ENCODE assay signal across 8 cellular contexts in the genomic region with DNA sequence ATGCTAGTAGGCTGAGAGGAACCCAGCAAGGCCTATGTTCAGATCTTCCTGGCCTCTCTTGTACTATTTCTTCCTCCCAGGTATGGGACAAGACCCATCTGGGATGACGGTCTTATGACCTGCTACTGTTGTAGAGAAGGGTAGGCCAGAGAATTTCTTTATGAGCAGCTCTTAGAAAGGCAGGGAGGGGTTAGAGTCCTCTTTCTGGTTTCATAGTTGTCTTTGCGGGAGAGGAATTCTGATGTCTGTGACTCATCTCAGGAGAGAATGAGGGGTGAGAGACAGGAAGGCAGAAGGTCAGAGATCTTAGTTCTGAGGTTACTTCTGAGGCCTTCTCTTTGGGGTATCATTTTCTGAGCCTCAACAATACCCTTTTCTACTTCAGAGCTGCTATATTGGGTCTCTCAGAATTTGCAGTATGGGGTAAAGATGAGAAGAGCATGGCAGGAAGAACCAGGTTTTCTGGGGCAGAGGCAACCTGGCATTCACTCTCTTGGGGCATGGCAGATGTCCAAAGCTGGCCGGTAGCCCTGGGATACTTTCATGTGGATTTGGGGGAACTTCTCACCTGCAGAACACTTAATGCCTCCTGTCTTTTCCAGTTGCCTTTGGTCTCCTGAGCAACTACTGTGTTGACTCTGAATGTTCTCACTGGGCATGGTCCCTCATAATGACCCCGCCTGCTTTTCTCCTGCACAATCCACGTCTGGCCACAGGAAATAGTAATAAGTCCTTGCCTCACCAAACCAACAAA.
DNase-seq lines count a peak whose midpoint lies in the region; ATAC-seq and TF ChIP-seq lines count a peak whose summit lies in the region.

No MANE protein-coding gene starts in this region.

- H4K20me1 ChIP-seq in SK-N-SH (ENCODE audit: insufficient read depth): no peaks in the 10 kb centered on the region

- TF ChIP-seq CTCF in SK-N-SH (IDR thresholded peaks at IDR 0.05) (no peak), mesothelial cell of epicardium (IDR thresholded peaks at IDR 0.05; ENCODE audit: unreplicated experiment) (no peak)

- no peak overlapping the region for H3K4me3 Mint-ChIP-seq in mesothelial cell of epicardium

- H3K27me3 Mint-ChIP-seq in mesothelial cell of epicardium (ENCODE audit: low read depth): no peaks in the 10 kb centered on the region

- no peaks in the 10 kb centered on the region for H3K79me2 ChIP-seq in SK-N-SH (ENCODE audit: insufficient read depth)

- intact Hi-C loops in head of caudate nucleus (cut with DNase I) (no loop called here), Right ventricle myocardium inferior (cut with DNase I) (no loop called here)

- H3K36me3 ChIP-seq in SK-N-SH (replicated peaks in 1 of 2; ENCODE audit: control insufficient read depth in 1 of 2, insufficient read depth in 2 of 2, low read length in 1 of 2): peaks cover 0 to 9% of the 10 kb centered on the region in 2 experiments

- DNase-seq in SK-N-SH (no peak), mesothelial cell of epicardium (ENCODE audit: low spot score in 2 of 2, unreplicated experiment in 2 of 2) (no peak), NCI-H345 treated with DMSO at 0.1 percent for 48 hours (lab: John Stamatoyannopoulos, UW; ENCODE audit: unreplicated experiment) (no peak), head of caudate nucleus (no peak), COR-L47 (lab: John Stamatoyannopoulos, UW) (no peak), Right ventricle myocardium inferior (ENCODE audit: missing footprints) (no peak)

- peaks cover 6% of the 10 kb centered on the region for H3F3A ChIP-seq in SK-N-SH (replicated peaks; ENCODE audit: insufficient read depth)

- peak overlapping the region; percentile 2 for H3K27ac Mint-ChIP-seq in mesothelial cell of epicardium

- H3K4me3 ChIP-seq in SK-N-SH (ENCODE audit: low read depth in 2 of 2, low read length in 1 of 2): no peak overlapping the region

- peak overlapping the region; percentile 21; the same call in 1 of the 2 replicates for H3K9ac ChIP-seq in SK-N-SH

- H3K4me2 ChIP-seq in SK-N-SH: peak overlapping the region; percentile 12; the same call in 1 of the 2 replicates

- 66% methylated on average over 4 of the region's 5 CpGs for WGBS in SK-N-SH (ENCODE audit: low lambda C conversion rate)

- CTCF ChIA-PET in SK-N-SH (lab: Yijun Ruan, JAX): no interaction called here

- POLR2A ChIA-PET in SK-N-SH (lab: Yijun Ruan, JAX): no interaction called here

- no peaks in the 10 kb centered on the region for H3K9me2 ChIP-seq in SK-N-SH

- peak; percentile 93 for ATAC-seq in GM18868 (IDR thresholded peaks at IDR 0.05; ENCODE audit: unreplicated experiment)
- ATAC-seq in HG02763 (IDR thresholded peaks at IDR 0.05; ENCODE audit: unreplicated experiment): peak; percentile 87
- no peak for ATAC-seq in Right ventricle myocardium inferior

- H3K36me3 Mint-ChIP-seq in mesothelial cell of epicardium: peaks cover 42% of the 10 kb centered on the region

- peaks cover 17% of the 10 kb centered on the region for H3K9me3 Mint-ChIP-seq in mesothelial cell of epicardium

- peak overlapping the region; percentile 44 to 67; a peak in 3 of 4 replicates for H3K27ac ChIP-seq in SK-N-SH (ENCODE audit: low read depth in 2 of 2, low read length in 1 of 2)

- no peak for TF ChIP-seq RAD21 in SK-N-SH (IDR thresholded peaks at IDR 0.05; ENCODE audit: low read length)

- H3K4me1 Mint-ChIP-seq in mesothelial cell of epicardium: no peaks in the 10 kb centered on the region

- H3K4me1 ChIP-seq in SK-N-SH (ENCODE audit: control insufficient read depth in 1 of 2, insufficient read depth in 2 of 2, low read depth in 1 of 2, low read length in 1 of 2): peaks cover 0 to 5% of the 10 kb centered on the region in 2 experiments; a peak in 1 of 4 replicates

- H3K9me3 ChIP-seq in SK-N-SH: no peaks in the 10 kb centered on the region

- 0 out of 4 replicates have a peak, but pooled peaks of 1 of the 2 experiments have one; percentile 30 for TF ChIP-seq EP300 in SK-N-SH (IDR thresholded peaks at IDR 0.05; ENCODE audit: borderline replicate concordance in 1 of 2, low read depth in 1 of 2, low read length in 1 of 2)

- no peak overlapping the region for H2AFZ ChIP-seq in SK-N-SH (ENCODE audit: low read depth)

- no peaks in the 10 kb centered on the region for H3K27me3 ChIP-seq in SK-N-SH (ENCODE audit: insufficient read depth)

TF ChIP-seq in SK-N-SH, 30 proteins besides CTCF, POLR2A, EP300 and RAD21 (continues in another document):
- no peak for TF ChIP-seq TEAD4 (IDR thresholded peaks at IDR 0.05; ENCODE audit: borderline replicate concordance, insufficient read depth)
- no peak for TF ChIP-seq RCOR1 (IDR thresholded peaks at IDR 0.05; ENCODE audit: low read length)
- TF ChIP-seq, protein P1, sequence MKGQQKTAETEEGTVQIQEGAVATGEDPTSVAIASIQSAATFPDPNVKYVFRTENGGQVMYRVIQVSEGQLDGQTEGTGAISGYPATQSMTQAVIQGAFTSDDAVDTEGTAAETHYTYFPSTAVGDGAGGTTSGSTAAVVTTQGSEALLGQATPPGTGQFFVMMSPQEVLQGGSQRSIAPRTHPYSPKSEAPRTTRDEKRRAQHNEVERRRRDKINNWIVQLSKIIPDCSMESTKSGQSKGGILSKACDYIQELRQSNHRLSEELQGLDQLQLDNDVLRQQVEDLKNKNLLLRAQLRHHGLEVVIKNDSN (IDR thresholded peaks at IDR 0.05; ENCODE audit: borderline replicate concordance, low read depth): no peak
- TF ChIP-seq, protein P2, sequence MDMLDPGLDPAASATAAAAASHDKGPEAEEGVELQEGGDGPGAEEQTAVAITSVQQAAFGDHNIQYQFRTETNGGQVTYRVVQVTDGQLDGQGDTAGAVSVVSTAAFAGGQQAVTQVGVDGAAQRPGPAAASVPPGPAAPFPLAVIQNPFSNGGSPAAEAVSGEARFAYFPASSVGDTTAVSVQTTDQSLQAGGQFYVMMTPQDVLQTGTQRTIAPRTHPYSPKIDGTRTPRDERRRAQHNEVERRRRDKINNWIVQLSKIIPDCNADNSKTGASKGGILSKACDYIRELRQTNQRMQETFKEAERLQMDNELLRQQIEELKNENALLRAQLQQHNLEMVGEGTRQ (IDR thresholded peaks at IDR 0.05; ENCODE audit: borderline replicate concordance, low read depth, low read length): no peak
- no peak for TF ChIP-seq ELF1 (IDR thresholded peaks at IDR 0.05)
- TF ChIP-seq TAF1 (IDR thresholded peaks at IDR 0.05; ENCODE audit: borderline replicate concordance, low read depth, low read length): no peak
- TF ChIP-seq MXI1 (IDR thresholded peaks at IDR 0.05; ENCODE audit: low read depth, low read length): no peak
- TF ChIP-seq TCF12 (IDR thresholded peaks at IDR 0.05): peak; percentile 65
- no peak for TF ChIP-seq GATA2 (CRISPR knock-in tag; IDR thresholded peaks at IDR 0.05)
- TF ChIP-seq FOXJ3 (CRISPR knock-in tag; IDR thresholded peaks at IDR 0.05): no peak
- TF ChIP-seq, protein P3, sequence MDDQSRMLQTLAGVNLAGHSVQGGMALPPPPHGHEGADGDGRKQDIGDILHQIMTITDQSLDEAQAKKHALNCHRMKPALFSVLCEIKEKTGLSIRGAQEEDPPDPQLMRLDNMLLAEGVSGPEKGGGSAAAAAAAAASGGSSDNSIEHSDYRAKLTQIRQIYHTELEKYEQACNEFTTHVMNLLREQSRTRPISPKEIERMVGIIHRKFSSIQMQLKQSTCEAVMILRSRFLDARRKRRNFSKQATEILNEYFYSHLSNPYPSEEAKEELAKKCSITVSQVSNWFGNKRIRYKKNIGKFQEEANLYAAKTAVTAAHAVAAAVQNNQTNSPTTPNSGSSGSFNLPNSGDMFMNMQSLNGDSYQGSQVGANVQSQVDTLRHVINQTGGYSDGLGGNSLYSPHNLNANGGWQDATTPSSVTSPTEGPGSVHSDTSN (IDR thresholded peaks at IDR 0.05): peak; percentile 38
- TF ChIP-seq MEF2A (IDR thresholded peaks at IDR 0.05; ENCODE audit: borderline replicate concordance, low read depth): no peak
- TF ChIP-seq, protein P4, sequence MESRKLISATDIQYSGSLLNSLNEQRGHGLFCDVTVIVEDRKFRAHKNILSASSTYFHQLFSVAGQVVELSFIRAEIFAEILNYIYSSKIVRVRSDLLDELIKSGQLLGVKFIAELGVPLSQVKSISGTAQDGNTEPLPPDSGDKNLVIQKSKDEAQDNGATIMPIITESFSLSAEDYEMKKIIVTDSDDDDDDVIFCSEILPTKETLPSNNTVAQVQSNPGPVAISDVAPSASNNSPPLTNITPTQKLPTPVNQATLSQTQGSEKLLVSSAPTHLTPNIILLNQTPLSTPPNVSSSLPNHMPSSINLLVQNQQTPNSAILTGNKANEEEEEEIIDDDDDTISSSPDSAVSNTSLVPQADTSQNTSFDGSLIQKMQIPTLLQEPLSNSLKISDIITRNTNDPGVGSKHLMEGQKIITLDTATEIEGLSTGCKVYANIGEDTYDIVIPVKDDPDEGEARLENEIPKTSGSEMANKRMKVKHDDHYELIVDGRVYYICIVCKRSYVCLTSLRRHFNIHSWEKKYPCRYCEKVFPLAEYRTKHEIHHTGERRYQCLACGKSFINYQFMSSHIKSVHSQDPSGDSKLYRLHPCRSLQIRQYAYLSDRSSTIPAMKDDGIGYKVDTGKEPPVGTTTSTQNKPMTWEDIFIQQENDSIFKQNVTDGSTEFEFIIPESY (IDR thresholded peaks at IDR 0.05; ENCODE audit: borderline replicate concordance, low read depth): no peak
- TF ChIP-seq POLR2AphosphoS5 (IDR thresholded peaks at IDR 0.05; ENCODE audit: low read depth, low read length): no peak
- no peak for TF ChIP-seq RFX5 (IDR thresholded peaks at IDR 0.05; ENCODE audit: low read length)
- TF ChIP-seq SMC3 (IDR thresholded peaks at IDR 0.05; ENCODE audit: low read depth, low read length): no peak
- no peak for TF ChIP-seq GABPA (IDR thresholded peaks at IDR 0.05; ENCODE audit: low read depth)
- no peak for TF ChIP-seq SIN3A (IDR thresholded peaks at IDR 0.05; ENCODE audit: borderline replicate concordance, low read depth, low read length)
- no peak for TF ChIP-seq YY1 (IDR thresholded peaks at IDR 0.05; ENCODE audit: low read depth)
